In genomic region chr19:49812997-49813861, GRCh38 we compare ENCODE assay signal across 8 cellular contexts.
A peak's percentile ranks its signal among the peaks of the same experiment; 100 is the strongest.
DNase-seq lines count a peak whose midpoint lies in the region; ATAC-seq and TF ChIP-seq lines count a peak whose summit lies in the region.

Gene FUZ (minus strand): TSS chr19:49813292. CDS start chr19:49813106, 186 bp downstream.

- H3K4me2 ChIP-seq in BLaER1 treated with 17β-estradiol and CSF1 and Interleukin-3, amounts not matched to agents 10 nM and 100 nM, result peak within 1 kb of the TSS; percentile 76 to 93 (median 88)
- peak within 1 kb of the TSS; percentile 88 for H3K4me2 ChIP-seq in OCI-LY3 (ENCODE audit: low read length)

- H3K9ac ChIP-seq in BLaER1 treated with 17β-estradiol and CSF1 and Interleukin-3, amounts not matched to agents 10 nM and 100 nM, result peak within 1 kb of the TSS; percentile 75 to 96 (median 80)
- H3K9ac ChIP-seq in HUES6 (ENCODE audit: low read length) (peak within 1 kb of the TSS; percentile 77), OCI-LY3 (ENCODE audit: low read length) (peak within 1 kb of the TSS; percentile 85)

- H3K9me3 ChIP-seq in BLaER1 treated with 17β-estradiol and CSF1 and Interleukin-3, amounts not matched to agents 10 nM and 100 nM (replicated peaks in 1 of 11), result no peaks in the 10 kb centered on the region
- H3K9me3 ChIP-seq in HUES6 (ENCODE audit: control insufficient read depth, insufficient read depth, low read depth, low read length) (no peaks in the 10 kb centered on the region), OCI-LY3 (ENCODE audit: insufficient read depth, low read length) (no peaks in the 10 kb centered on the region)

- H3K27ac ChIP-seq in BLaER1 treated with 17β-estradiol and CSF1 and Interleukin-3, amounts not matched to agents 10 nM and 100 nM, result peak within 1 kb of the TSS; percentile 79 to 99 (median 85)
- H3K27ac ChIP-seq in HUES6 (ENCODE audit: low read depth, low read length), result peak within 1 kb of the TSS; percentile 90
- peak within 1 kb of the TSS; percentile 82 for H3K27ac ChIP-seq in OCI-LY3 (ENCODE audit: low read length)

- H3K27me3 ChIP-seq in BLaER1 treated with 17β-estradiol and CSF1 and Interleukin-3, amounts not matched to agents 10 nM and 100 nM, result no peaks in the 10 kb centered on the region
- H3K27me3 ChIP-seq in HUES6 (ENCODE audit: control insufficient read depth, insufficient read depth, low read length) (no peaks in the 10 kb centered on the region; the same call in 1 of the 2 replicates), OCI-LY3 (ENCODE audit: low read depth, low read length) (no peaks in the 10 kb centered on the region)

- peak within 1 kb of the TSS; percentile 89 for H2AFZ ChIP-seq in OCI-LY3 (ENCODE audit: low read depth, low read length)

- peaks cover 1% of the 10 kb centered on the region for H3K79me2 ChIP-seq in OCI-LY3 (ENCODE audit: low read length)

- DNase-seq in activated T-cell treated with anti-CD3 and anti-CD28 coated beads for 24 hours (ENCODE audit: low read depth) (peak; percentile 86), epidermal melanocyte (ENCODE audit: insufficient read length, low spot score) (peak; percentile 96), midbrain (lab: John Stamatoyannopoulos, UW) (peak; percentile 99)
- DNase-seq in stimulated activated CD8-positive, alpha-beta memory T cell treated with anti-CD3 and anti-CD28 coated beads, Interleukin-15, amount 100 ng/mL, for 48 hours (ENCODE audit: low read depth in 2 of 2), result peak; percentile 88

- TF ChIP-seq CTCF in OCI-LY3 (IDR thresholded peaks at IDR 0.05; ENCODE audit: low read depth, low read length), result peak; percentile 39

- H3K4me1 ChIP-seq in BLaER1 treated with 17β-estradiol and CSF1 and Interleukin-3, amounts not matched to agents 10 nM and 100 nM, result peaks cover 27 to 40% (median 34%) of the 10 kb centered on the region in 10 experiments
- H3K4me1 ChIP-seq in HUES6 (ENCODE audit: control insufficient read depth, insufficient read depth, low read length) (peaks cover 17% of the 10 kb centered on the region), OCI-LY3 (ENCODE audit: low read length) (peaks cover 11% of the 10 kb centered on the region)

- H3K36me3 ChIP-seq in BLaER1 treated with 17β-estradiol and CSF1 and Interleukin-3, amounts not matched to agents 10 nM and 100 nM, result peaks cover 0 to under 1% (median 0%) of the 10 kb centered on the region in 11 experiments; a peak in 2 of 22 replicates
- H3K36me3 ChIP-seq in HUES6 (ENCODE audit: control insufficient read depth, insufficient read depth, low read length), result no peaks in the 10 kb centered on the region
- H3K36me3 ChIP-seq in OCI-LY3 (replicated peaks; ENCODE audit: low read depth, low read length), result peaks cover 3% of the 10 kb centered on the region

- peak within 1 kb of the TSS; percentile 57 to 77 (median 66) for H3K4me3 ChIP-seq in BLaER1 treated with 17β-estradiol and CSF1 and Interleukin-3, amounts not matched to agents 10 nM and 100 nM
- H3K4me3 ChIP-seq in HUES6 (ENCODE audit: low read depth, low read length) (peak within 1 kb of the TSS; percentile 86), OCI-LY3 (ENCODE audit: low read length) (peak within 1 kb of the TSS; percentile 91)

- no peaks in the 10 kb centered on the region for H4K20me1 ChIP-seq in BLaER1 treated with 17β-estradiol and CSF1 and Interleukin-3, amounts not matched to agents 10 nM and 100 nM
- no peaks in the 10 kb centered on the region for H4K20me1 ChIP-seq in OCI-LY3 (ENCODE audit: insufficient read depth, low read length)

- ATAC-seq in GM19372 (IDR thresholded peaks at IDR 0.05; ENCODE audit: low read depth, unreplicated experiment), result peak; percentile 62

Comparison
In these comparisons a context has a peak if more than half of its experiments do, and no peak if none do; other contexts are left out.
1. Peak in every context shown above with its lines: DNase-seq, ATAC-seq, H3K4me3 ChIP-seq and H3K27ac ChIP-seq.